Comparison of ENCODE assay signal across 8 cellular contexts in the genomic region with DNA sequence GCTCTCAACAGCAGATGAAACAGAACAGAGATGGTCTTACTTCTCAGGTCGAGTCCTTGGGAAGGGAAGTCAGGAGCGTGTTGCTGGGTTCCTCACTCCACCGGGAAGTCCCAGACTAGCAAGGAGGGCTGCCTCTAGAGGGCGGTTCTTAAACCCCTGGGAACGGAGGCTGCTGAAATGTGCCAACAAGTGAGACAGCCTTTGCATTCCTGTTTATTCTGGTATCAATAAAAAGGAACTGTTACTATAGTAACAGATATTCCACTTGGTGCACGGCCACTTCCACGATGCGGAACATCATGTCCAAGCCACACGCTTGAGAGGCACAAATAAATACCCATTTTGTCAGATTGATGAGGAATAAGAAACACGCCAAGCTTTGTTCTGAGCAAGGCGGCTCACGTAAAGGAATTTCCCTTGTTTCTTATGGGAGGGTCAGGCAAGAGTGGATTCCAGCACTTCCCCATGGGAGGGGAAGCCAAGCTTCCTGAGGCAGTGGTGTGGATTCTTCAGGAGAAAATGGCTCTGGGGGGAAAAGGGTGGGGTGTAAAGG. TPM values are rescaled to one million over a fixed set of nuclear protein-coding genes. Genes with fewer than 3 reads are reported as not detected.
DNase-seq lines count a peak whose midpoint lies in the region; ATAC-seq and TF ChIP-seq lines count a peak whose summit lies in the region.
"Had no signal": no experiment of that assay in that cellular context is flagged by ENCODE, and none has a peak within 500 bp of the region (broad histone marks: within the 10 kb centered on the region; RNA-seq: fewer than 3 reads in every experiment).

A gene with protein sequence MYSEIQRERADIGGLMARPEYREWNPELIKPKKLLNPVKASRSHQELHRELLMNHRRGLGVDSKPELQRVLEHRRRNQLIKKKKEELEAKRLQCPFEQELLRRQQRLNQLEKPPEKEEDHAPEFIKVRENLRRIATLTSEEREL (minus strand): TSS at position 123 of the 553 bp plus-strand sequence. CDS start 7,531 bp downstream, outside the sequence.

- DNase-seq in fibroblast of the aortic adventitia (ENCODE audit: low read depth), result peak; percentile 85
- no peak for DNase-seq in mucosa of descending colon
- peak; percentile 71 for DNase-seq in ureter (ENCODE audit: low spot score)
- DNase-seq in NCI-H187 (lab: John Stamatoyannopoulos, UW), result no peak
- no peak for DNase-seq in RKO (ENCODE audit: low spot score)
- no peak for DNase-seq in HUDEP-2 (lab: John Stamatoyannopoulos, UW; ENCODE audit: unreplicated experiment in 76 of 76)
- DNase-seq: erythroblast had no signal

- no peaks in the 10 kb centered on the region for H3K36me3 ChIP-seq in mucosa of descending colon (ENCODE audit: low read depth)

- no peaks in the 10 kb centered on the region for H3K9me3 ChIP-seq in mucosa of descending colon

- H3K4me1 ChIP-seq in mucosa of descending colon (ENCODE audit: low read depth), result no peaks in the 10 kb centered on the region

- H3K4me3 ChIP-seq in fibroblast of the aortic adventitia (ENCODE audit: low read depth, low read length) (peak within 1 kb of the TSS; percentile 18), mucosa of descending colon (no peak within 1 kb of the TSS)

- TF ChIP-seq CTCF in VCaP (conservative IDR thresholded peaks at IDR 0.05) (peak; percentile 65), fibroblast of the aortic adventitia (IDR thresholded peaks at IDR 0.05; ENCODE audit: insufficient read depth, low read length) (peak; percentile 51), mucosa of descending colon (IDR thresholded peaks at IDR 0.05) (no peak)

- intact Hi-C loops in mucosa of descending colon (cut with DNase I, micrococcal nuclease), result no loop called here

- peak within 1 kb of the TSS; percentile 71 for H3K27ac ChIP-seq in VCaP

- peak; percentile 82 for ATAC-seq in mucosa of descending colon

RNA-seq across cellular contexts. Expression of the gene that starts here (rescaled TPM):
- total RNA-seq in fibroblast of the aortic adventitia (ENCODE audit: low replicate concordance) (0.54 TPM in 1 of 2 replicates, not detected in the other), mucosa of descending colon (10 to 100 TPM in 2 of 3 donors, 1 to 10 TPM in 1; 2.2 to 24.1 (median 23.6) TPM), ureter (102 TPM)

Comparison
In these comparisons a context has a peak if more than half of its experiments do, and no peak if none do; other contexts are left out.
1. Peak in DNase-seq and H3K4me3 ChIP-seq in fibroblast of the aortic adventitia; RNA of the gene not detected or under 1 TPM.